26 cellular contexts compared by ENCODE assay signal in the genomic region with DNA sequence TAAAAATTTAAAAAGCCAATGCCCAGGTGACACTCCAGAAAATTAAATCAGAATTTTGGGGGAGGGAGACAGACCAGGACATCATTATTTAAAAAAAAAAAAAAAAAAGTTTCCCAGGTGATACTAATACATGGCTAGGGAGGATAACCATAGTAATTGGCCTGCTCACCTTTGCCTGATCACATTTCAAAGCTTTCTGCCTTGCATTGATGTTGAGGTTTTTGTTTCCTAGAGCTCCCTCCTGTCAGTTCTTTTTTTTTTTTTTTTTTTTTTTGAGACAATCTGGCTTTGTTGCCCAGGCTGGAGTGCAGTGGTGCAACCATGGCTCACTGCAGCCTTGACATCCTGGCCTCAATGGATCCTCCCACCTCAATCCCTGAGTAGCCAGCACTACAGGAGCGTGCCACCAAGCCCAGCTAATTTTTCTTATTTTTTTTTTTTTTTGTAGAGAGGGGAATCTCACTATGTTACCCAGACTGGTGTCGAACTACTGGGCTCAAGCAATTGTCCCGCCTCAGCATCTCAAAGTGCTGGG. TPM values are rescaled to one million over a fixed set of nuclear protein-coding genes. Genes with fewer than 3 reads are reported as not detected.
A peak's percentile ranks its signal among the peaks of the same experiment; 100 is the strongest.
DNase-seq lines count a peak whose midpoint lies in the region; ATAC-seq and TF ChIP-seq lines count a peak whose summit lies in the region.
"Had no signal": no experiment of that assay in that cellular context is flagged by ENCODE, and none has a peak within 500 bp of the region (broad histone marks: within the 10 kb centered on the region; RNA-seq: fewer than 3 reads in every experiment).

No MANE protein-coding gene starts in this region.

- no peak for TF ChIP-seq POLR2A in transverse colon (IDR thresholded peaks at IDR 0.05)

- H3K4me1 ChIP-seq in ascending aorta = peaks cover 5 to 26% of the 10 kb centered on the region in 2 donors
- H3K4me1 ChIP-seq in psoas muscle = peaks cover 54% of the 10 kb centered on the region
- H3K4me1 ChIP-seq in transverse colon = peaks cover 9 to 36% (median 21%) of the 10 kb centered on the region in 4 donors
- H3K4me1 ChIP-seq: BE2C had no signal

- no peak overlapping the region for H3K4me3 ChIP-seq in ascending aorta
- no peak overlapping the region for H3K4me3 ChIP-seq in psoas muscle
- H3K4me3 ChIP-seq in transverse colon = no peak overlapping the region
- H3K4me3 ChIP-seq: SJSA1 had no signal

- H3K27ac Mint-ChIP-seq in activated T-cell treated with anti-CD3 and anti-CD28 coated beads, Interleukin-2, amount 50 U/mL, for 72 hours = no peak overlapping the region

- H3K36me3 ChIP-seq in ascending aorta (no peaks in the 10 kb centered on the region), psoas muscle (ENCODE audit: insufficient read depth in 1 of 2, low read depth in 1 of 2) (no peaks in the 10 kb centered on the region), transverse colon (no peaks in the 10 kb centered on the region)
- H3K36me3 ChIP-seq: BE2C had no signal

- peak overlapping the region; percentile 38 to 74 for H3K27ac ChIP-seq in ascending aorta
- H3K27ac ChIP-seq in psoas muscle = peak overlapping the region; percentile 39
- H3K27ac ChIP-seq in transverse colon = peak overlapping the region in 3 of 4 donors; percentile 1 to 30 (median 8)

- no peak overlapping the region for H3K4me3 Mint-ChIP-seq in activated T-cell treated with anti-CD3 and anti-CD28 coated beads, Interleukin-2, amount 50 U/mL, for 72 hours
- H3K4me3 Mint-ChIP-seq: CD14-positive monocyte had no signal

- H3K36me3 Mint-ChIP-seq in activated T-cell treated with anti-CD3 and anti-CD28 coated beads, Interleukin-2, amount 50 U/mL, for 72 hours (ENCODE audit: insufficient read depth in 2 of 2) = no peaks in the 10 kb centered on the region
- H3K36me3 Mint-ChIP-seq: CD14-positive monocyte had no signal

- no peaks in the 10 kb centered on the region for H3K9me3 Mint-ChIP-seq in activated T-cell treated with anti-CD3 and anti-CD28 coated beads, Interleukin-2, amount 50 U/mL, for 72 hours
- H3K9me3 Mint-ChIP-seq: CD14-positive monocyte had no signal

- H3K27me3 ChIP-seq in ascending aorta (no peaks in the 10 kb centered on the region), psoas muscle (ENCODE audit: insufficient read depth in 3 of 3, low read length in 2 of 3) (no peaks in the 10 kb centered on the region), transverse colon (no peaks in the 10 kb centered on the region)
- H3K27me3 ChIP-seq: SJSA1 had no signal

- in situ Hi-C loops in transverse colon (cut with MboI; ENCODE audit: low pct_ligation_motif_present in 1 of 4, low pct_unique_long_range_greater_than_20kb in 1 of 4, low sequenced_read_pairs in 3 of 4) = no loop called here

- no peaks in the 10 kb centered on the region for H3K4me1 Mint-ChIP-seq in activated T-cell treated with anti-CD3 and anti-CD28 coated beads, Interleukin-2, amount 50 U/mL, for 72 hours (ENCODE audit: low read depth)

- no peaks in the 10 kb centered on the region for H3K27me3 Mint-ChIP-seq in activated T-cell treated with anti-CD3 and anti-CD28 coated beads, Interleukin-2, amount 50 U/mL, for 72 hours (ENCODE audit: low read depth)

- TF ChIP-seq EP300 in transverse colon (IDR thresholded peaks at IDR 0.05; ENCODE audit: low read depth) = no peak

- 85 to 100% (median 93%) methylated on average over 3 of the region's 3 CpGs for WGBS in psoas muscle, 3 donors
- WGBS in transverse colon (ENCODE audit: low coverage in 1 of 2), 2 donors = 84 to 92% methylated on average over 3 of the region's 3 CpGs

- H3K9me3 ChIP-seq in ascending aorta (no peaks in the 10 kb centered on the region), psoas muscle (no peaks in the 10 kb centered on the region), transverse colon (no peaks in the 10 kb centered on the region)
- H3K9me3 ChIP-seq: BE2C had no signal

- TF ChIP-seq CTCF in ascending aorta (IDR thresholded peaks at IDR 0.05) (no peak), psoas muscle (IDR thresholded peaks at IDR 0.05) (no peak), transverse colon (IDR thresholded peaks at IDR 0.05) (no peak)

- DNase-seq in NCI-H2171 treated with DMSO at 0.1 percent for 48 hours (lab: John Stamatoyannopoulos, UW) (peak; percentile 15), NCI-H2171 (lab: John Stamatoyannopoulos, UW) (no peak), ascending aorta (ENCODE audit: low spot score in 2 of 2) (no peak), psoas muscle (no peak), transverse colon (no peak), DMS 273 (lab: John Stamatoyannopoulos, UW; ENCODE audit: unreplicated experiment) (no peak)
- no peak for DNase-seq in activated T-cell treated with anti-CD3 and anti-CD28 coated beads, Interleukin-2, amount 50 U/mL, for 72 hours
- DNase-seq: 8988T, ACHN, BE2C, DMS53, KBM-7, MV-4-11, NCI-H1105, NCI-H1436 treated with DMSO at 0.1 percent for 48 hours, NCI-H187 treated with DMSO at 0.1 percent for 48 hours, NCI-H2107, NCI-H226, NCI-H510A, NCI-H69, Right ventricle myocardium superior, RPMI8226 had no signal

- ATAC-seq in psoas muscle (peak in 1 of 4 donors; percentile 28), HG03135 (IDR thresholded peaks at IDR 0.05; ENCODE audit: unreplicated experiment) (no peak)
- ATAC-seq in activated T-cell treated with anti-CD3 and anti-CD28 coated beads, Interleukin-2, amount 50 U/mL, for 72 hours (replicated peaks in 1 of 2) = no peak

- intact Hi-C loops in ascending aorta (cut with DNase I) (loop anchor here (5.0 kb wide), 1 partner anchor 39 kb away; the partner anchor contains the start of gene CPED1), psoas muscle (cut with DNase I) (no loop called here), transverse colon (cut with DNase I; ENCODE audit: low total_unique reads) (no loop called here)

RNA-seq across cellular contexts. Expression of gene CPED1, which starts 38.1 kb away (rescaled TPM):
- total RNA-seq in ascending aorta = 69.5 TPM
- total RNA-seq in psoas muscle = 10 to 100 TPM; 12.0 to 39.2 (median 23.1) TPM
- 10 to 100 TPM in 1 of 3 donors, 1 to 10 TPM in 1, under 1 TPM in 1; 0.90 to 11.7 (median 4.9) TPM for polyA plus RNA-seq in psoas muscle
- total RNA-seq in transverse colon = 10 to 100 TPM in 3 of 4 donors, 1 to 10 TPM in 1; 4.4 to 20.2 (median 14.0) TPM
- total RNA-seq in activated T-cell treated with anti-CD3 and anti-CD28 coated beads, Interleukin-2, amount 50 U/mL, for 72 hours = not detected
- total RNA-seq: MCF 10A had no signal

Comparison
In these comparisons a context has a peak if more than half of its experiments do, and no peak if none do; other contexts are left out.
1. RNA of gene CPED1, which starts 38.1 kb away (total RNA-seq): 69.5 TPM in ascending aorta (single experiment), 12.0 to 39.2 TPM in psoas muscle and 4.4 to 20.2 TPM in transverse colon; not detected in activated T-cell treated with anti-CD3 and anti-CD28 coated beads, Interleukin-2, amount 50 U/mL, for 72 hours; every median in the first group is over 4 times any median in the second.
2. Peak in every context shown above with its lines, with median percentiles within 50 percentile points of each other: H3K27ac ChIP-seq.